11 cellular contexts compared by ENCODE assay signal in genomic region chr1:2049225-2049516, GRCh38. TPM values are rescaled to one million over a fixed set of nuclear protein-coding genes. Genes with fewer than 3 reads are reported as not detected.
DNase-seq lines count a peak whose midpoint lies in the region; ATAC-seq and TF ChIP-seq lines count a peak whose summit lies in the region.
"Had no signal": no experiment of that assay in that cellular context is flagged by ENCODE, and none has a peak within 500 bp of the region (broad histone marks: within the 10 kb centered on the region; RNA-seq: fewer than 3 reads in every experiment).

No MANE protein-coding gene starts in this region.

- TF ChIP-seq CTCF in activated B cell treated with CpG ODN at 0.5 μM for 24 hours (IDR thresholded peaks at IDR 0.05) (no peak), GM10248 (IDR thresholded peaks at IDR 0.05; ENCODE audit: control extremely low read depth, extremely low read depth, low read depth, missing control alignments) (no peak)

- peak overlapping the region; percentile 78 for H3K4me3 Mint-ChIP-seq in activated T-cell treated with anti-CD3 and anti-CD28 coated beads, Interleukin-2, amount 50 U/mL, for 24 hours
- peak overlapping the region; percentile 81 for H3K4me3 Mint-ChIP-seq in activated B cell treated with CpG ODN at 0.5 μM for 24 hours
- H3K4me3 Mint-ChIP-seq in stimulated activated naive CD8-positive, alpha-beta T cell treated with anti-CD3 and anti-CD28 coated beads, Interleukin-15, amount 100 ng/mL, for 72 hours = peak overlapping the region; percentile 84 to 88

- CTCF ChIA-PET in activated B cell treated with CpG ODN at 0.5 μM for 24 hours (lab: Charles Lee) (no interaction called here), GM10248 (lab: Yijun Ruan, JAX) (no interaction called here)

- H3K9me3 Mint-ChIP-seq in activated T-cell treated with anti-CD3 and anti-CD28 coated beads, Interleukin-2, amount 50 U/mL, for 24 hours = no peaks in the 10 kb centered on the region
- H3K9me3 Mint-ChIP-seq in activated B cell treated with CpG ODN at 0.5 μM for 24 hours = no peaks in the 10 kb centered on the region
- no peaks in the 10 kb centered on the region for H3K9me3 Mint-ChIP-seq in stimulated activated naive CD8-positive, alpha-beta T cell treated with anti-CD3 and anti-CD28 coated beads, Interleukin-15, amount 100 ng/mL, for 72 hours

- POLR2A ChIA-PET in activated B cell treated with CpG ODN at 0.5 μM for 24 hours (lab: Charles Lee) = no interaction called here
- POLR2A ChIA-PET in GM10248 (lab: Yijun Ruan, JAX) = no interaction called here

- H3K4me1 Mint-ChIP-seq in activated T-cell treated with anti-CD3 and anti-CD28 coated beads, Interleukin-2, amount 50 U/mL, for 24 hours (ENCODE audit: low read depth) = peaks cover 26% of the 10 kb centered on the region
- peaks cover 31% of the 10 kb centered on the region for H3K4me1 Mint-ChIP-seq in activated B cell treated with CpG ODN at 0.5 μM for 24 hours
- peaks cover 64% of the 10 kb centered on the region for H3K4me1 Mint-ChIP-seq in stimulated activated naive CD8-positive, alpha-beta T cell treated with anti-CD3 and anti-CD28 coated beads, Interleukin-15, amount 100 ng/mL, for 72 hours

- DNase-seq in activated T-cell treated with anti-CD3 and anti-CD28 coated beads, Interleukin-2, amount 50 U/mL, for 24 hours = no peak
- no peak for DNase-seq in activated T-cell treated with anti-CD3 and anti-CD28 coated beads for 4 hours
- no peak for DNase-seq in activated B cell treated with CpG ODN at 0.5 μM for 24 hours
- DNase-seq in stimulated activated naive CD8-positive, alpha-beta T cell treated with anti-CD3 and anti-CD28 coated beads, Interleukin-15, amount 100 ng/mL, for 72 hours = no peak
- no peak for DNase-seq in GM10248 (ENCODE audit: extremely low spot score)
- DNase-seq in SIG-M5 treated with dmso at 0.1 percent for 504 hours (lab: John Stamatoyannopoulos, UW; ENCODE audit: unreplicated experiment) = no peak
- DNase-seq in pons (ENCODE audit: low spot score) = no peak
- DNase-seq: NCI-H748 treated with DMSO at 0.1 percent for 48 hours, uterus had no signal

- peak overlapping the region; percentile 61 for H3K27ac Mint-ChIP-seq in activated T-cell treated with anti-CD3 and anti-CD28 coated beads, Interleukin-2, amount 50 U/mL, for 24 hours
- peak overlapping the region; percentile 68 for H3K27ac Mint-ChIP-seq in activated B cell treated with CpG ODN at 0.5 μM for 24 hours
- peak overlapping the region; percentile 10 to 49 for H3K27ac Mint-ChIP-seq in stimulated activated naive CD8-positive, alpha-beta T cell treated with anti-CD3 and anti-CD28 coated beads, Interleukin-15, amount 100 ng/mL, for 72 hours

- intact Hi-C loops in activated B cell treated with CpG ODN at 0.5 μM for 24 hours (cut with micrococcal nuclease) = loop anchor here (5.0 kb wide), 2 partner anchors 272 to 333 kb away; partner anchors contain the start of gene NADK

- no peak for ATAC-seq in activated B cell treated with CpG ODN at 0.5 μM for 24 hours (ENCODE audit: low read depth)
- ATAC-seq in stimulated activated naive CD8-positive, alpha-beta T cell treated with anti-CD3 and anti-CD28 coated beads, Interleukin-15, amount 100 ng/mL, for 72 hours = no peak

- peak overlapping the region; percentile 63 for H3K4me3 ChIP-seq in iPS-11a (ENCODE audit: low read depth, low read length)

- no peaks in the 10 kb centered on the region for H3K36me3 Mint-ChIP-seq in activated T-cell treated with anti-CD3 and anti-CD28 coated beads, Interleukin-2, amount 50 U/mL, for 24 hours (ENCODE audit: low read depth)
- H3K36me3 Mint-ChIP-seq in activated B cell treated with CpG ODN at 0.5 μM for 24 hours (ENCODE audit: low read depth) = no peaks in the 10 kb centered on the region

- H3K27me3 Mint-ChIP-seq in activated T-cell treated with anti-CD3 and anti-CD28 coated beads, Interleukin-2, amount 50 U/mL, for 24 hours = peaks cover 21% of the 10 kb centered on the region
- H3K27me3 Mint-ChIP-seq in activated B cell treated with CpG ODN at 0.5 μM for 24 hours = peaks cover 8% of the 10 kb centered on the region
- peaks cover 17% of the 10 kb centered on the region for H3K27me3 Mint-ChIP-seq in stimulated activated naive CD8-positive, alpha-beta T cell treated with anti-CD3 and anti-CD28 coated beads, Interleukin-15, amount 100 ng/mL, for 72 hours

RNA-seq across cellular contexts. Expression of gene PRKCZ, which starts 1.0 kb away (rescaled TPM):
- total RNA-seq in activated B cell treated with CpG ODN at 0.5 μM for 24 hours = 20.5 and 28.5 TPM in 2 replicates

RNA-seq across cellular contexts. Expression of gene GABRD, which starts 30.0 kb away (rescaled TPM):
- not detected in 2 replicates for total RNA-seq in activated B cell treated with CpG ODN at 0.5 μM for 24 hours
- total RNA-seq: myocyte had no signal

RNA-seq across cellular contexts. Expression of gene CFAP74, which starts 45.6 kb away (rescaled TPM):
- total RNA-seq in activated B cell treated with CpG ODN at 0.5 μM for 24 hours = not detected in 2 replicates
- total RNA-seq: myocyte had no signal
